8 cellular contexts compared by ENCODE assay signal in genomic region chr19:45515081-45515624, GRCh38. TPM values are rescaled to one million over a fixed set of nuclear protein-coding genes. Genes with fewer than 3 reads are reported as not detected.
A peak's percentile ranks its signal among the peaks of the same experiment; 100 is the strongest.
DNase-seq lines count a peak whose midpoint lies in the region; ATAC-seq, FAIRE-seq and TF ChIP-seq lines count a peak whose summit lies in the region.

No MANE protein-coding gene starts in this region.

- H3K36me3 ChIP-seq in PC-9 (ENCODE audit: low read depth) (peaks cover 6% of the 10 kb centered on the region), endothelial cell of umbilical vein (ENCODE audit: control insufficient read depth in 2 of 2, extremely low read depth in 1 of 2, insufficient read depth in 2 of 2, low read length in 2 of 2) (peaks cover 9 to 10% of the 10 kb centered on the region in 2 experiments), sigmoid colon (peaks cover 0 to 41% (median 26%) of the 10 kb centered on the region in 4 donors), MM.1S (replicated peaks; ENCODE audit: insufficient read depth, low read length) (no peaks in the 10 kb centered on the region)

- H3K9me3 ChIP-seq in PC-9 (ENCODE audit: insufficient read depth, low read depth) (no peaks in the 10 kb centered on the region), endothelial cell of umbilical vein (replicated peaks; ENCODE audit: control insufficient read depth, insufficient read depth, low read length) (no peaks in the 10 kb centered on the region), sigmoid colon (no peaks in the 10 kb centered on the region), MM.1S (replicated peaks; ENCODE audit: insufficient read depth, low read length) (no peaks in the 10 kb centered on the region)

- POLR2A ChIA-PET in PC-9 (lab: Charles Lee; ENCODE audit: unreplicated experiment), result interaction anchor here (0.5 kb wide), 1 partner anchor 154 kb away, joined by 3 read pairs; no protein-coding TSS in a partner anchor
- POLR2A ChIA-PET in endothelial cell of umbilical vein (lab: Charles Lee), result no interaction called here

- intact Hi-C loops in PC-9 (cut with micrococcal nuclease; ENCODE audit: unreplicated experiment), result no loop called here
- intact Hi-C loops in endothelial cell of umbilical vein (cut with micrococcal nuclease), result no loop called here
- intact Hi-C loops in sigmoid colon (cut with DNase I), result no loop called here

- TF ChIP-seq POLR2A in GM12891 (IDR thresholded peaks at IDR 0.05; ENCODE audit: low read depth, low read length) (no peak), endothelial cell of umbilical vein (IDR thresholded peaks at IDR 0.05; ENCODE audit: low read depth, low read length) (no peak), sigmoid colon (IDR thresholded peaks at IDR 0.05) (no peak)

- H3K4me3 ChIP-seq in PC-9 (no peak overlapping the region), endothelial cell of umbilical vein (replicated peaks in 1 of 3; ENCODE audit: insufficient read depth in 1 of 3, low read depth in 1 of 3, low read length in 3 of 3) (no peak overlapping the region), sigmoid colon (no peak overlapping the region), MM.1S (ENCODE audit: low read length) (no peak overlapping the region)

- dilution Hi-C loops in endothelial cell of umbilical vein (cut with MboI; ENCODE audit: extremely low pct_ligation_motif_present, low sequenced_read_pairs), result no loop called here

- no peak overlapping the region for H3K27ac ChIP-seq in PC-9
- H3K27ac ChIP-seq in endothelial cell of umbilical vein (ENCODE audit: insufficient read depth, low read depth, low read length), result peak overlapping the region; percentile 23
- H3K27ac ChIP-seq in sigmoid colon, result peak overlapping the region; percentile 61 to 99 (median 80)
- H3K27ac ChIP-seq in MM.1S (ENCODE audit: low read length), result no peak overlapping the region

- peak overlapping the region; percentile 49; the same call in 1 of the 2 replicates for H3K4me2 ChIP-seq in PC-9
- no peak overlapping the region for H3K4me2 ChIP-seq in endothelial cell of umbilical vein (ENCODE audit: insufficient read depth, low read length)
- no peak overlapping the region for H3K4me2 ChIP-seq in MM.1S (ENCODE audit: low read depth, low read length)

- H3K9ac ChIP-seq in endothelial cell of umbilical vein (replicated peaks; ENCODE audit: extremely low read depth, insufficient read depth, low read length) (no peak overlapping the region), MM.1S (ENCODE audit: low read length) (no peak overlapping the region)

- no peak for TF ChIP-seq EP300 in sigmoid colon (IDR thresholded peaks at IDR 0.05)

- no peak for ATAC-seq in HG02763 (IDR thresholded peaks at IDR 0.05; ENCODE audit: unreplicated experiment)

- DNase-seq in GM12891 (ENCODE audit: insufficient read length, low spot score), result no peak
- DNase-seq in PC-9, result no peak
- no peak for DNase-seq in endothelial cell of umbilical vein (ENCODE audit: low read depth, low spot score)
- no peak for DNase-seq in sigmoid colon
- no peak for DNase-seq in NCI-H128 (lab: John Stamatoyannopoulos, UW; ENCODE audit: unreplicated experiment)
- no peak for DNase-seq in MM.1S
- DNase-seq in mucosa of gallbladder (ENCODE audit: low spot score), result no peak

- H3K9me2 ChIP-seq in PC-9 (ENCODE audit: insufficient read depth), result no peaks in the 10 kb centered on the region
- H3K9me2 ChIP-seq in MM.1S (replicated peaks; ENCODE audit: insufficient read depth, low read length), result no peaks in the 10 kb centered on the region

- H3K27me3 ChIP-seq in PC-9 (ENCODE audit: insufficient read depth, low read depth) (no peaks in the 10 kb centered on the region), endothelial cell of umbilical vein (ENCODE audit: control insufficient read depth in 2 of 2, insufficient read depth in 2 of 2, low read length in 2 of 2) (no peaks in the 10 kb centered on the region), sigmoid colon (no peaks in the 10 kb centered on the region), MM.1S (replicated peaks; ENCODE audit: insufficient read depth, low read length) (no peaks in the 10 kb centered on the region)

- H2AFZ ChIP-seq in PC-9 (no peak overlapping the region), endothelial cell of umbilical vein (ENCODE audit: low read depth, low read length) (no peak overlapping the region), MM.1S (ENCODE audit: low read length) (no peak overlapping the region)

- CTCF ChIA-PET in PC-9 (lab: Charles Lee) (no interaction called here), endothelial cell of umbilical vein (lab: Charles Lee) (interaction anchor here (0.8 to 2.3 kb wide), 4 partner anchors 43 to 127 kb away, joined by 3 to 13 read pairs (median 5); no protein-coding TSS in a partner anchor)

- H3K4me1 ChIP-seq in PC-9 (replicated peaks; ENCODE audit: insufficient read depth), result peaks cover 38% of the 10 kb centered on the region
- peaks cover 24% of the 10 kb centered on the region for H3K4me1 ChIP-seq in endothelial cell of umbilical vein (ENCODE audit: control insufficient read depth, extremely low read depth, insufficient read depth, low read length)
- peaks cover 0 to 64% (median 63%) of the 10 kb centered on the region in 4 donors for H3K4me1 ChIP-seq in sigmoid colon
- H3K4me1 ChIP-seq in MM.1S (ENCODE audit: low read length), result peaks cover 10% of the 10 kb centered on the region

- no TSS peak for BruUV-seq in PC-9 (replicated peaks; lab: Mats Ljungman, UMichigan)
- BruUV-seq in endothelial cell of umbilical vein (replicated peaks; lab: Mats Ljungman, UMichigan), result no TSS peak

- TF ChIP-seq CTCF in PC-9 (conservative IDR thresholded peaks at IDR 0.05) (no peak), endothelial cell of umbilical vein (IDR thresholded peaks at IDR 0.05; ENCODE audit: extremely low read depth in 1 of 2, insufficient read depth in 1 of 2, low read depth in 1 of 2, low read length in 2 of 2) (no peak), sigmoid colon (IDR thresholded peaks at IDR 0.05) (no peak), MM.1S (IDR thresholded peaks at IDR 0.05; ENCODE audit: low read length) (no peak)

- H3F3A ChIP-seq in PC-9 (ENCODE audit: insufficient read depth, low read depth), result peaks cover 57% of the 10 kb centered on the region
- H3F3A ChIP-seq in MM.1S (ENCODE audit: insufficient read depth, low read length), result no peaks in the 10 kb centered on the region

- H3K9me1 ChIP-seq in endothelial cell of umbilical vein (replicated peaks; ENCODE audit: control insufficient read depth, extremely low read depth, insufficient read depth, low read length), result no peaks in the 10 kb centered on the region

- 27 to 41% methylated on average over 10 of the region's 10 CpGs for WGBS in sigmoid colon, 2 donors

- H3K79me2 ChIP-seq in PC-9 (ENCODE audit: low read depth) (peaks cover 60% of the 10 kb centered on the region), endothelial cell of umbilical vein (ENCODE audit: control insufficient read depth, insufficient read depth, low read length) (peaks cover 72% of the 10 kb centered on the region), MM.1S (ENCODE audit: low read length) (peaks cover 42% of the 10 kb centered on the region)

- H4K20me1 ChIP-seq in PC-9 (ENCODE audit: insufficient read depth) (peaks cover 66% of the 10 kb centered on the region), endothelial cell of umbilical vein (replicated peaks; ENCODE audit: control insufficient read depth, extremely low read depth, insufficient read depth, low read length) (no peaks in the 10 kb centered on the region), MM.1S (ENCODE audit: insufficient read depth, low read length) (no peaks in the 10 kb centered on the region)

- FAIRE-seq in GM12891 (lab: Jason Lieb, UNC) (peak; percentile 77), endothelial cell of umbilical vein (lab: Jason Lieb, UNC) (peak; percentile 18)

RNA-seq across cellular contexts. Expression of gene VASP, which starts 7.9 kb away (rescaled TPM):
- polyA plus RNA-seq in GM12891 (2012; ENCODE audit: low read depth, missing spikeins), result 65.6 TPM
- 123 and 155 TPM in 2 replicates for total RNA-seq in PC-9 (2021)
- 154 and 186 TPM in 2 replicates for total RNA-seq in endothelial cell of umbilical vein
- 94.3 and 126 TPM in 2 replicates for polyA plus RNA-seq in endothelial cell of umbilical vein
- polyA plus RNA-seq in endothelial cell of umbilical vein (2011; cell fraction: cytosol; rRNA removed), result 64.2 and 67.9 TPM in 2 replicates
- polyA plus RNA-seq in endothelial cell of umbilical vein (2011; cell fraction: nucleus; rRNA removed), result 57.6 and 70.4 TPM in 2 replicates
- 74.7 and 84.2 TPM in 2 replicates for polyA plus RNA-seq in endothelial cell of umbilical vein (2012)
- polyA minus RNA-seq in endothelial cell of umbilical vein, result 65.0 and 69.3 TPM in 2 replicates
- polyA minus RNA-seq in endothelial cell of umbilical vein (2011; cell fraction: cytosol; rRNA and poly(A)+ RNA removed), result 43.9 TPM
- 22.8 and 42.8 TPM in 2 replicates for polyA minus RNA-seq in endothelial cell of umbilical vein (2011; cell fraction: nucleus; rRNA and poly(A)+ RNA removed)
- 100 to 1,000 TPM; 101 to 205 (median 128) TPM for total RNA-seq in sigmoid colon
- polyA plus RNA-seq in sigmoid colon, result 100 to 1,000 TPM; 160 to 223 (median 164) TPM
- total RNA-seq in mucosa of gallbladder, result 137 TPM

RNA-seq across cellular contexts. Expression of gene PPM1N, which starts 16.9 kb away (rescaled TPM):
- polyA plus RNA-seq in GM12891 (2012; ENCODE audit: low read depth, missing spikeins), result 1.4 TPM
- total RNA-seq in PC-9 (2021) (5.0 and 9.5 TPM in 2 replicates), endothelial cell of umbilical vein (0.40 and 0.81 TPM in 2 replicates), sigmoid colon (1 to 10 TPM; 1.2 to 2.5 (median 2.2) TPM), mucosa of gallbladder (2.2 TPM)
- polyA plus RNA-seq in endothelial cell of umbilical vein (0.48 and 0.59 TPM in 2 replicates), sigmoid colon (1 to 10 TPM; 3.0 to 4.2 (median 3.5) TPM)
- 0.44 and 0.71 TPM in 2 replicates for polyA plus RNA-seq in endothelial cell of umbilical vein (2011; cell fraction: cytosol; rRNA removed)
- polyA plus RNA-seq in endothelial cell of umbilical vein (2011; cell fraction: nucleus; rRNA removed), result 0.43 and 0.50 TPM in 2 replicates
- polyA plus RNA-seq in endothelial cell of umbilical vein (2012), result 2.4 and 2.7 TPM in 2 replicates
- polyA minus RNA-seq in endothelial cell of umbilical vein, result 0.93 TPM in 1 of 2 replicates, not detected in the other
- polyA minus RNA-seq in endothelial cell of umbilical vein (2011; cell fraction: cytosol; rRNA and poly(A)+ RNA removed), result not detected
- not detected in 2 replicates for polyA minus RNA-seq in endothelial cell of umbilical vein (2011; cell fraction: nucleus; rRNA and poly(A)+ RNA removed)

RNA-seq across cellular contexts. Expression of gene RTN2, which starts 18.3 kb away (rescaled TPM):
- 5.6 TPM for polyA plus RNA-seq in GM12891 (2012; ENCODE audit: low read depth, missing spikeins)
- 49.6 and 50.1 TPM in 2 replicates for total RNA-seq in PC-9 (2021)
- total RNA-seq in endothelial cell of umbilical vein, result 12.0 and 12.9 TPM in 2 replicates
- polyA plus RNA-seq in endothelial cell of umbilical vein, result 21.0 and 22.5 TPM in 2 replicates
- 10.5 and 13.6 TPM in 2 replicates for polyA plus RNA-seq in endothelial cell of umbilical vein (2011; cell fraction: cytosol; rRNA removed)
- 6.2 and 6.8 TPM in 2 replicates for polyA plus RNA-seq in endothelial cell of umbilical vein (2011; cell fraction: nucleus; rRNA removed)
- polyA plus RNA-seq in endothelial cell of umbilical vein (2012), result 13.1 and 21.4 TPM in 2 replicates
- 6.5 and 11.9 TPM in 2 replicates for polyA minus RNA-seq in endothelial cell of umbilical vein
- 3.3 TPM for polyA minus RNA-seq in endothelial cell of umbilical vein (2011; cell fraction: cytosol; rRNA and poly(A)+ RNA removed)
- 1.8 and 7.0 TPM in 2 replicates for polyA minus RNA-seq in endothelial cell of umbilical vein (2011; cell fraction: nucleus; rRNA and poly(A)+ RNA removed)
- 10 to 100 TPM; 15.0 to 23.5 (median 19.2) TPM for total RNA-seq in sigmoid colon
- 10 to 100 TPM in 2 of 3 donors, 1 to 10 TPM in 1; 9.5 to 15.0 (median 12.0) TPM for polyA plus RNA-seq in sigmoid colon
- total RNA-seq in mucosa of gallbladder, result 10.7 TPM

RNA-seq across cellular contexts. Expression of gene FOSB, which starts 47.4 kb away (rescaled TPM):
- polyA plus RNA-seq in GM12891 (2012; ENCODE audit: low read depth, missing spikeins), result 6.5 TPM
- total RNA-seq in PC-9 (2021) (7.9 and 16.5 TPM in 2 replicates), endothelial cell of umbilical vein (2.0 and 23.0 TPM in 2 replicates), sigmoid colon (10 to 100 TPM in 3 of 4 donors, 1 to 10 TPM in 1; 1.1 to 28.1 (median 23.1) TPM), mucosa of gallbladder (7.2 TPM)
- polyA plus RNA-seq in endothelial cell of umbilical vein (9.8 and 10.7 TPM in 2 replicates), sigmoid colon (10 to 100 TPM in 1 of 3 donors, 1 to 10 TPM in 2; 3.7 to 11.0 (median 5.4) TPM)
- polyA plus RNA-seq in endothelial cell of umbilical vein (2011; cell fraction: cytosol; rRNA removed), result 4.8 and 16.0 TPM in 2 replicates
- polyA plus RNA-seq in endothelial cell of umbilical vein (2011; cell fraction: nucleus; rRNA removed), result 128 and 173 TPM in 2 replicates
- polyA plus RNA-seq in endothelial cell of umbilical vein (2012), result 6.2 and 6.4 TPM in 2 replicates
- polyA minus RNA-seq in endothelial cell of umbilical vein, result 21.5 and 27.3 TPM in 2 replicates
- 7.1 TPM for polyA minus RNA-seq in endothelial cell of umbilical vein (2011; cell fraction: cytosol; rRNA and poly(A)+ RNA removed)
- polyA minus RNA-seq in endothelial cell of umbilical vein (2011; cell fraction: nucleus; rRNA and poly(A)+ RNA removed), result 89.3 and 169 TPM in 2 replicates

Comparison
In these comparisons a context has a peak if more than half of its experiments do, and no peak if none do; other contexts are left out.
1. H3K27ac ChIP-seq: peak in endothelial cell of umbilical vein (single experiment) and sigmoid colon (4 of 4); none in PC-9 (single experiment) and MM.1S (single experiment).